ENCODE assay signal across 30 cellular contexts in the genomic region with DNA sequence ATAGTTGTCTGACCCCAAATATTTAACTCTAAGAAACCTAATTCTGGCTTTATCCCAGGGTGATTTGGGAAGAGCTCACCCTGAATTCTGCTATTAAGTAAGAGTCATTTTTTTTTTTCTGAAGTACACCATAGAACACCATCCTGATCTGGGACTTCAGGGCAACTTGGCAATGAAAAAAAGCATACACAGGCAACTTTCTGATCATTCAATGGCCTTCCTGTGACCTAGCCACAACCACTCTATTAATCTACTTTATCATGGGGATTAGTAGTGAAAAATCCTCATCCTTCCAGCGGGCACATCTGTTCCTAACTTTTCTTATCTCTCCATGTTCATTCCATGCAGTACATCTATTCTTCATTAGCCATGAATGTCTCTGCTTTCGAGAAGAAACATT.
"Had no signal": no experiment of that assay in that cellular context is flagged by ENCODE, and none has a peak within 500 bp of the region (broad histone marks: within the 10 kb centered on the region; RNA-seq: fewer than 3 reads in every experiment).

No MANE protein-coding gene starts in this region.

- H2AFZ ChIP-seq: hepatocyte had no signal

- H3K27me3 Mint-ChIP-seq: natural killer cell treated with Interleukin-12 subunit alpha and Interleukin-12 subunit beta and Interleukin-15 and Interleukin-18, amount 100 ng/mL, for 72 hours; stimulated activated memory B cell treated with anti-CD40 and anti-IgM and Interleukin-4, amounts not matched to agents 10 μg/mL and 1 μg/mL and 100 μg/mL, for 72 hours; type B pancreatic cell had no signal

- H3K4me1 Mint-ChIP-seq: immature natural killer cell; naive thymus-derived CD4-positive, alpha-beta T cell; stimulated activated memory B cell treated with anti-CD40 and anti-IgM and Interleukin-4, amounts not matched to agents 10 μg/mL and 1 μg/mL and 100 μg/mL, for 72 hours had no signal

- H3K4me2 ChIP-seq: hepatocyte had no signal

- H3K27ac Mint-ChIP-seq: immature natural killer cell; naive thymus-derived CD4-positive, alpha-beta T cell; natural killer cell treated with Interleukin-12 subunit alpha and Interleukin-12 subunit beta and Interleukin-15 and Interleukin-18, amount 100 ng/mL, for 72 hours; stimulated activated memory B cell treated with anti-CD40 and anti-IgM and Interleukin-4, amounts not matched to agents 10 μg/mL and 1 μg/mL and 100 μg/mL, for 72 hours; type B pancreatic cell had no signal

- H3K27me3 ChIP-seq: heart right ventricle, hepatocyte, pancreas, sigmoid colon, suprapubic skin, tibial artery, vagina had no signal

- H3K4me3 ChIP-seq: heart right ventricle, hepatocyte, left ventricle myocardium inferior, lung, mucosa of descending colon, pancreas, prostate gland, sigmoid colon, suprapubic skin, thoracic aorta, tibial artery, vagina had no signal

- H3K36me3 Mint-ChIP-seq: stimulated activated memory B cell treated with anti-CD40 and anti-IgM and Interleukin-4, amounts not matched to agents 10 μg/mL and 1 μg/mL and 100 μg/mL, for 72 hours; type B pancreatic cell had no signal

- H3K79me2 ChIP-seq: hepatocyte had no signal

- ATAC-seq: heart right ventricle; mucosa of descending colon; naive thymus-derived CD4-positive, alpha-beta T cell; natural killer cell treated with Interleukin-12 subunit alpha and Interleukin-12 subunit beta and Interleukin-15 and Interleukin-18, amount 100 ng/mL, for 72 hours; pancreas; right cardiac atrium; stimulated activated memory B cell treated with anti-CD40 and anti-IgM and Interleukin-4, amounts not matched to agents 10 μg/mL and 1 μg/mL and 100 μg/mL, for 72 hours had no signal

- H3K4me1 ChIP-seq: heart right ventricle, left ventricle myocardium inferior, pancreas, prostate gland, sigmoid colon, suprapubic skin, tibial artery, vagina had no signal

- H3K4me3 Mint-ChIP-seq: immature natural killer cell; naive thymus-derived CD4-positive, alpha-beta T cell; natural killer cell treated with Interleukin-12 subunit alpha and Interleukin-12 subunit beta and Interleukin-15 and Interleukin-18, amount 100 ng/mL, for 72 hours; stimulated activated memory B cell treated with anti-CD40 and anti-IgM and Interleukin-4, amounts not matched to agents 10 μg/mL and 1 μg/mL and 100 μg/mL, for 72 hours; type B pancreatic cell had no signal

- H3K9me3 Mint-ChIP-seq: stimulated activated memory B cell treated with anti-CD40 and anti-IgM and Interleukin-4, amounts not matched to agents 10 μg/mL and 1 μg/mL and 100 μg/mL, for 72 hours; type B pancreatic cell had no signal

- DNase-seq: heart right ventricle; immature natural killer cell; islet precursor cell; left ventricle myocardium inferior; mesendoderm; midbrain; mucosa of descending colon; naive thymus-derived CD4-positive, alpha-beta T cell; nucleus accumbens; pancreas; posterior cingulate gyrus; retina; right cardiac atrium; sigmoid colon; small intestine; stimulated activated CD4-positive, alpha-beta T cell treated with anti-CD3 and anti-CD28 coated beads, Interleukin-1b, Interleukin-23, amount 100 ng/mL, for 48 hours; stimulated activated CD4-positive, alpha-beta T cell treated with anti-CD3 and anti-CD28 coated beads, Interleukin-2, amount 100 ng/mL, for 48 hours; stimulated activated CD4-positive, alpha-beta T cell treated with anti-CD3 and anti-CD28 coated beads, Interleukin-4, amount 100 ng/mL, for 4 hours; stimulated activated CD8-positive, alpha-beta memory T cell treated with anti-CD3 and anti-CD28 coated beads, Interleukin-4, amount 100 ng/mL, for 48 hours; stimulated activated naive CD4-positive, alpha-beta T cell treated with Interleukin-2 at 50 U/mL for 16 hours; tibial artery had no signal

- H3K9me3 ChIP-seq: heart right ventricle, left ventricle myocardium inferior, mucosa of descending colon, pancreas, prostate gland, sigmoid colon, suprapubic skin, thoracic aorta, tibial artery, vagina had no signal

- H3K36me3 ChIP-seq: heart right ventricle, left ventricle myocardium inferior, pancreas, prostate gland, sigmoid colon, suprapubic skin, thoracic aorta, tibial artery, vagina had no signal

- H3K27ac ChIP-seq: heart right ventricle, hepatocyte, left ventricle myocardium inferior, pancreas, prostate gland, sigmoid colon, suprapubic skin, thoracic aorta, tibial artery, vagina had no signal
